Comparison of ENCODE assay signal across 34 cellular contexts in the genomic region with DNA sequence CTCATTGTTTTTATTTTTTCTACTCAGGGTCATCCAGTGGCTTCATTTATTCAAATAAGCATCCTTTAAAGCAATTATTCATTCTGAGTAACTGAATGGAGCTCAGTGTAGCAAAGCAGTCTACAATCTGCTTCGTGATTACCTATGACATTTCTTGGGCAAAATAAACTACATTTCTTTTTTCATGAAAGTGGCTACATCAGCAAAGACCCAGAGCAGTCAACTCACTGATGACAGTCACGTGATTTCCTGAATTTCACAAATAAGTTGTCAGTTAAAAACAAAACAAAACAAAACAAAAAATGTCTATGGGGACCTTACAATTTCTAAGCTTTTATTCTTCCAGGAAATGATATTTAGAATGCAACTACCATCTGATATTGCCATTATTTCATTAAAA.
"Had no signal": no experiment of that assay in that cellular context is flagged by ENCODE, and none has a peak within 500 bp of the region (broad histone marks: within the 10 kb centered on the region; RNA-seq: fewer than 3 reads in every experiment).

No MANE protein-coding gene starts in this region.

- H3K9me3 ChIP-seq: adrenal gland, body of pancreas, gastrocnemius medialis had no signal

- H3K27me3 ChIP-seq: adrenal gland, body of pancreas, gastrocnemius medialis, heart right ventricle had no signal

- H3K4me3 Mint-ChIP-seq: activated CD4-positive, alpha-beta memory T cell treated with anti-CD3 and anti-CD28 coated beads for 36 hours; activated CD4-positive, alpha-beta T cell treated with anti-CD3 and anti-CD28 coated beads for 36 hours; activated CD4-positive, alpha-beta T cell treated with anti-CD3 and anti-CD28 coated beads, Interleukin-2, amount 10 ng/mL, durations not matched to agents 24 days and 14 days; activated CD8-positive, alpha-beta memory T cell treated with anti-CD3 and anti-CD28 coated beads, Interleukin-2, amount 10 ng/mL, durations not matched to agents 7 days and 5 days; activated CD8-positive, alpha-beta T cell treated with anti-CD3 and anti-CD28 coated beads, Interleukin-2, amount 10 ng/mL, durations not matched to agents 7 days and 5 days; activated naive CD4-positive, alpha-beta T cell treated with anti-CD3 and anti-CD28 coated beads for 36 hours; activated naive CD4-positive, alpha-beta T cell treated with anti-CD3 and anti-CD28 coated beads, Interleukin-2, amount 50 U/mL, for 24 hours; activated naive CD8-positive, alpha-beta T cell treated with anti-CD3 and anti-CD28 coated beads for 36 hours; activated naive CD8-positive, alpha-beta T cell treated with anti-CD3 and anti-CD28 coated beads, Interleukin-2, amount 50 U/mL, for 24 hours; activated T-helper 1 cell treated with anti-CD3 and anti-CD28 coated beads, Interleukin-12 subunit alpha, Interleukin-12 subunit beta, Interleukin-2, Interleukin-4 antibody, amounts not matched to agents 30 ng/mL and 10 ng/mL and 1 ng/mL, durations not matched to agents 14 hours and 24 hours and 36 hours had no signal

- H3K4me1 Mint-ChIP-seq: activated CD4-positive, alpha-beta T cell treated with anti-CD3 and anti-CD28 coated beads for 36 hours; activated CD4-positive, alpha-beta T cell treated with anti-CD3 and anti-CD28 coated beads, Interleukin-2, amount 10 ng/mL, durations not matched to agents 24 days and 14 days; activated CD8-positive, alpha-beta memory T cell treated with anti-CD3 and anti-CD28 coated beads, Interleukin-2, amount 10 ng/mL, durations not matched to agents 7 days and 5 days; activated naive CD4-positive, alpha-beta T cell treated with anti-CD3 and anti-CD28 coated beads, Interleukin-2, amount 50 U/mL, for 24 hours; activated naive CD8-positive, alpha-beta T cell treated with anti-CD3 and anti-CD28 coated beads for 36 hours; activated naive CD8-positive, alpha-beta T cell treated with anti-CD3 and anti-CD28 coated beads, Interleukin-2, amount 50 U/mL, for 24 hours had no signal

- H3K27me3 Mint-ChIP-seq: activated CD4-positive, alpha-beta memory T cell treated with anti-CD3 and anti-CD28 coated beads for 36 hours; activated CD4-positive, alpha-beta T cell treated with anti-CD3 and anti-CD28 coated beads for 36 hours; activated CD4-positive, alpha-beta T cell treated with anti-CD3 and anti-CD28 coated beads, Interleukin-2, amount 10 ng/mL, durations not matched to agents 24 days and 14 days; activated CD8-positive, alpha-beta memory T cell treated with anti-CD3 and anti-CD28 coated beads, Interleukin-2, amount 10 ng/mL, durations not matched to agents 7 days and 5 days; activated naive CD8-positive, alpha-beta T cell treated with anti-CD3 and anti-CD28 coated beads for 36 hours; activated naive CD8-positive, alpha-beta T cell treated with anti-CD3 and anti-CD28 coated beads, Interleukin-2, amount 50 U/mL, for 24 hours had no signal

- H3K4me1 ChIP-seq: adrenal gland, body of pancreas, gastrocnemius medialis had no signal

- H3K27ac Mint-ChIP-seq: activated CD4-positive, alpha-beta memory T cell treated with anti-CD3 and anti-CD28 coated beads for 36 hours; activated CD4-positive, alpha-beta T cell treated with anti-CD3 and anti-CD28 coated beads for 36 hours; activated CD4-positive, alpha-beta T cell treated with anti-CD3 and anti-CD28 coated beads, Interleukin-2, amount 10 ng/mL, durations not matched to agents 24 days and 14 days; activated CD8-positive, alpha-beta memory T cell treated with anti-CD3 and anti-CD28 coated beads, Interleukin-2, amount 10 ng/mL, durations not matched to agents 7 days and 5 days; activated CD8-positive, alpha-beta T cell treated with anti-CD3 and anti-CD28 coated beads, Interleukin-2, amount 10 ng/mL, durations not matched to agents 7 days and 5 days; activated naive CD4-positive, alpha-beta T cell treated with anti-CD3 and anti-CD28 coated beads for 36 hours; activated naive CD4-positive, alpha-beta T cell treated with anti-CD3 and anti-CD28 coated beads, Interleukin-2, amount 50 U/mL, for 24 hours; activated naive CD8-positive, alpha-beta T cell treated with anti-CD3 and anti-CD28 coated beads for 36 hours; activated naive CD8-positive, alpha-beta T cell treated with anti-CD3 and anti-CD28 coated beads, Interleukin-2, amount 50 U/mL, for 24 hours; activated T-helper 1 cell treated with anti-CD3 and anti-CD28 coated beads, Interleukin-12 subunit alpha, Interleukin-12 subunit beta, Interleukin-2, Interleukin-4 antibody, amounts not matched to agents 30 ng/mL and 10 ng/mL and 1 ng/mL, durations not matched to agents 14 hours and 24 hours and 36 hours; activated T-helper 2 cell treated with anti-CD3 and anti-CD28 coated beads, Interferon-gamma antibody, Interleukin-2, Interleukin-4, amounts not matched to agents 10 μg/mL and 5 μg/mL and 100 μg/mL, durations not matched to agents 14 hours and 24 hours and 36 hours had no signal

- FAIRE-seq: colon, endometrium, endothelial cell of umbilical vein had no signal

- DNase-seq: activated CD4-positive, alpha-beta memory T cell treated with anti-CD3 and anti-CD28 coated beads for 36 hours; activated CD4-positive, alpha-beta T cell treated with anti-CD3 and anti-CD28 coated beads for 36 hours; activated CD4-positive, alpha-beta T cell treated with anti-CD3 and anti-CD28 coated beads, Interleukin-2, amount 10 ng/mL, durations not matched to agents 24 days and 14 days; activated CD4-positive, CD25-positive, alpha-beta regulatory T cell; activated CD4-positive, CD25-positive, alpha-beta regulatory T cell treated with anti-CD3 and anti-CD28 coated beads, Interleukin-2, amount 50 U/mL, for 72 hours; activated CD8-positive, alpha-beta memory T cell treated with anti-CD3 and anti-CD28 coated beads, Interleukin-2, amount 10 ng/mL, durations not matched to agents 7 days and 5 days; activated CD8-positive, alpha-beta memory T cell treated with anti-CD3 and anti-CD28 coated beads, Interleukin-2, amount 50 U/mL, for 4 hours; activated CD8-positive, alpha-beta T cell treated with anti-CD3 and anti-CD28 coated beads, Interleukin-2, amount 10 ng/mL, durations not matched to agents 7 days and 5 days; activated effector memory CD4-positive, alpha-beta T cell treated with anti-CD3 and anti-CD28 coated beads, Interleukin-2, amount 50 U/mL, for 16 hours; activated naive CD4-positive, alpha-beta T cell treated with anti-CD3 and anti-CD28 coated beads for 36 hours; activated naive CD8-positive, alpha-beta T cell treated with anti-CD3 and anti-CD28 coated beads for 36 hours; activated naive CD8-positive, alpha-beta T cell treated with anti-CD3 and anti-CD28 coated beads, Interleukin-2, amount 50 U/mL, for 24 hours; activated T-cell treated with anti-CD3 and anti-CD28 coated beads, Interleukin-2, amount 50 U/mL, for 1 hour; activated T-cell treated with anti-CD3 and anti-CD28 coated beads, Interleukin-2, amount 50 U/mL, for 48 hours; adrenal gland; amygdala; aorta; body of pancreas; caudate nucleus; cortex of kidney; dermis blood vessel endothelial cell; effector CD8-positive, alpha-beta T cell; foreskin fibroblast; gastrocnemius medialis; glutamatergic neuron; heart right ventricle; T-helper 2 cell had no signal

- H3K36me3 ChIP-seq: adrenal gland, gastrocnemius medialis, heart right ventricle had no signal

- ATAC-seq: activated CD4-positive, alpha-beta T cell treated with anti-CD3 and anti-CD28 coated beads for 36 hours; activated CD8-positive, alpha-beta memory T cell treated with anti-CD3 and anti-CD28 coated beads, Interleukin-2, amount 10 ng/mL, durations not matched to agents 7 days and 5 days; activated CD8-positive, alpha-beta T cell treated with anti-CD3 and anti-CD28 coated beads, Interleukin-2, amount 10 ng/mL, durations not matched to agents 7 days and 5 days; activated naive CD8-positive, alpha-beta T cell treated with anti-CD3 and anti-CD28 coated beads, Interleukin-2, amount 50 U/mL, for 24 hours; body of pancreas; gastrocnemius medialis; heart right ventricle had no signal

- H3K27ac ChIP-seq: adrenal gland, body of pancreas, epithelial cell of prostate, gastrocnemius medialis, heart right ventricle had no signal

- H3K4me3 ChIP-seq: adrenal gland, body of pancreas, gastrocnemius medialis, heart right ventricle had no signal

- H3K9me3 Mint-ChIP-seq: activated naive CD4-positive, alpha-beta T cell treated with anti-CD3 and anti-CD28 coated beads, Interleukin-2, amount 50 U/mL, for 24 hours; activated naive CD8-positive, alpha-beta T cell treated with anti-CD3 and anti-CD28 coated beads for 36 hours; activated T-helper 1 cell treated with anti-CD3 and anti-CD28 coated beads, Interleukin-12 subunit alpha, Interleukin-12 subunit beta, Interleukin-2, Interleukin-4 antibody, amounts not matched to agents 30 ng/mL and 10 ng/mL and 1 ng/mL, durations not matched to agents 14 hours and 24 hours and 36 hours; activated T-helper 2 cell treated with anti-CD3 and anti-CD28 coated beads, Interferon-gamma antibody, Interleukin-2, Interleukin-4, amounts not matched to agents 10 μg/mL and 5 μg/mL and 100 μg/mL, durations not matched to agents 14 hours and 24 hours and 36 hours had no signal

- H3K36me3 Mint-ChIP-seq: activated CD4-positive, alpha-beta memory T cell treated with anti-CD3 and anti-CD28 coated beads for 36 hours; activated CD8-positive, alpha-beta memory T cell treated with anti-CD3 and anti-CD28 coated beads, Interleukin-2, amount 10 ng/mL, durations not matched to agents 7 days and 5 days; activated naive CD4-positive, alpha-beta T cell treated with anti-CD3 and anti-CD28 coated beads, Interleukin-2, amount 50 U/mL, for 24 hours; activated naive CD8-positive, alpha-beta T cell treated with anti-CD3 and anti-CD28 coated beads for 36 hours had no signal
